8 cellular contexts compared by ENCODE assay signal in genomic region chr1:44739361-44740178, GRCh38. TPM values are rescaled to one million over a fixed set of nuclear protein-coding genes. Genes with fewer than 3 reads are reported as not detected.
DNase-seq lines count a peak whose midpoint lies in the region; ATAC-seq and TF ChIP-seq lines count a peak whose summit lies in the region.

KIF2C (plus strand) TSS chr1:44739837; CDS start chr1:44739933, 96 bp downstream.

- TF ChIP-seq CTCF in omental fat pad (IDR thresholded peaks at IDR 0.05) (no peak), thoracic aorta (IDR thresholded peaks at IDR 0.05) (no peak)

- H3K4me3 ChIP-seq in GM08714 (ENCODE audit: low read length) (peak within 1 kb of the TSS; percentile 93), thoracic aorta (peak within 1 kb of the TSS; percentile 76)

- peaks cover 5 to 8% of the 10 kb centered on the region in 2 donors for H3K4me1 ChIP-seq in thoracic aorta (ENCODE audit: control insufficient read depth in 1 of 2, low read depth in 2 of 2)

- H3K9me3 ChIP-seq in thoracic aorta: no peaks in the 10 kb centered on the region

- peak within 1 kb of the TSS; percentile 80 to 86 for H3K27ac ChIP-seq in thoracic aorta

- no peaks in the 10 kb centered on the region for H3K27me3 ChIP-seq in thoracic aorta (replicated peaks; ENCODE audit: insufficient read depth)

- H3K36me3 ChIP-seq in thoracic aorta: no peaks in the 10 kb centered on the region

- DNase-seq in NCI-H1092 treated with DMSO at 0.1 percent for 48 hours (lab: John Stamatoyannopoulos, UW): peak; percentile 99
- peak; percentile 96 for DNase-seq in SKM-1 (lab: John Stamatoyannopoulos, UW; ENCODE audit: unreplicated experiment)
- DNase-seq in activated naive CD4-positive, alpha-beta T cell treated with anti-CD3 and anti-CD28 coated beads, Interleukin-2, amount 50 U/mL, for 72 hours (ENCODE audit: low spot score in 2 of 2): peak; percentile 97 to 98
- peak; percentile 98 for DNase-seq in glomerular visceral epithelial cell (ENCODE audit: extremely low spot score)
- DNase-seq in omental fat pad (ENCODE audit: low spot score): peak; percentile 86
- DNase-seq in thoracic aorta (ENCODE audit: low spot score): peak; percentile 89

- peaks cover 26 to 41% of the 10 kb centered on the region in 2 donors for H3K36me3 Mint-ChIP-seq in activated naive CD4-positive, alpha-beta T cell treated with anti-CD3 and anti-CD28 coated beads, Interleukin-2, amount 50 U/mL, for 72 hours

- no peaks in the 10 kb centered on the region for H3K9me3 Mint-ChIP-seq in activated naive CD4-positive, alpha-beta T cell treated with anti-CD3 and anti-CD28 coated beads, Interleukin-2, amount 50 U/mL, for 72 hours

- peak within 1 kb of the TSS; percentile 91 to 97 for H3K27ac Mint-ChIP-seq in activated naive CD4-positive, alpha-beta T cell treated with anti-CD3 and anti-CD28 coated beads, Interleukin-2, amount 50 U/mL, for 72 hours

- ATAC-seq in HG02610 (IDR thresholded peaks at IDR 0.05; ENCODE audit: unreplicated experiment): peak; percentile 96
- peak; percentile 96 to 100 for ATAC-seq in activated naive CD4-positive, alpha-beta T cell treated with anti-CD3 and anti-CD28 coated beads, Interleukin-2, amount 50 U/mL, for 72 hours
- ATAC-seq in omental fat pad (ENCODE audit: low FRiP score): peak; percentile 99
- peak; percentile 92 for ATAC-seq in thoracic aorta (ENCODE audit: insufficient number of reproducible peaks, low FRiP score, low read depth)

RNA-seq across cellular contexts. Expression of gene KIF2C, which starts in this region (rescaled TPM):
- 100 to 1,000 TPM in 1 of 2 donors, 10 to 100 TPM in 1; 95.2 to 228 TPM for total RNA-seq in activated naive CD4-positive, alpha-beta T cell treated with anti-CD3 and anti-CD28 coated beads, Interleukin-2, amount 50 U/mL, for 72 hours
- total RNA-seq in omental fat pad: 1 to 10 TPM in 2 of 4 donors, under 1 TPM in 2; 0.19 to 2.8 (median 0.93) TPM
- total RNA-seq in thoracic aorta: under 1 TPM in 1 of 2 donors, not detected in 1; 0.42 TPM

Comparison
In these comparisons a context has a peak if more than half of its experiments do, and no peak if none do; other contexts are left out.
1. Peak in every context shown above with its lines: DNase-seq, ATAC-seq, H3K4me3 ChIP-seq and H3K27ac ChIP-seq.
2. RNA of gene KIF2C (total RNA-seq): 95.2 to 228 TPM in activated naive CD4-positive, alpha-beta T cell treated with anti-CD3 and anti-CD28 coated beads, Interleukin-2, amount 50 U/mL, for 72 hours; 0.19 to 2.8 TPM in omental fat pad and 0.42 TPM in thoracic aorta; every median in the first group is over 10 times any median in the second.
3. Peak in DNase-seq, ATAC-seq, H3K4me3 ChIP-seq and H3K27ac ChIP-seq in thoracic aorta; RNA of the gene not detected or under 1 TPM.